In genomic region chr1:41695118-41695517, GRCh38 we compare ENCODE assay signal across 11 cellular contexts.
DNase-seq lines count a peak whose midpoint lies in the region; ATAC-seq, FAIRE-seq and TF ChIP-seq lines count a peak whose summit lies in the region.
"Had no signal": no experiment of that assay in that cellular context is flagged by ENCODE, and none has a peak within 500 bp of the region (broad histone marks: within the 10 kb centered on the region; RNA-seq: fewer than 3 reads in every experiment).

No MANE protein-coding gene starts in this region.

- peak; percentile 67 for DNase-seq in BE2C
- DNase-seq in HUDEP-2 (lab: John Stamatoyannopoulos, UW; ENCODE audit: unreplicated experiment in 76 of 76), result peak in 54 of 76 experiments; percentile 1 to 48 (median 17)
- peak; percentile 51 for DNase-seq in UCSD-AML1 (lab: John Stamatoyannopoulos, UW; ENCODE audit: unreplicated experiment)
- no peak for DNase-seq in keratinocyte (ENCODE audit: low read depth, low spot score)
- no peak for DNase-seq in T-helper 2 cell
- no peak for DNase-seq in mesendoderm
- DNase-seq in activated CD4-positive, alpha-beta T cell treated with anti-CD3 and anti-CD28 coated beads for 4 hours, result no peak
- DNase-seq: T-helper 9 cell had no signal

- H3K4me1 ChIP-seq in BE2C, result no peaks in the 10 kb centered on the region
- peaks cover 10% of the 10 kb centered on the region for H3K4me1 ChIP-seq in keratinocyte (ENCODE audit: control insufficient read depth, extremely low read depth, insufficient read depth, low read length)
- no peaks in the 10 kb centered on the region for H3K4me1 ChIP-seq in mesendoderm (ENCODE audit: control insufficient read depth, low read depth, low read length)

- no peak overlapping the region for H3K9ac ChIP-seq in keratinocyte (ENCODE audit: control insufficient read depth, extremely low read depth, insufficient read depth, low read length)
- no peak overlapping the region for H3K9ac ChIP-seq in mesendoderm (ENCODE audit: low read length)

- H2BK120ac ChIP-seq in mesendoderm (ENCODE audit: low read depth, low read length), result no peak overlapping the region

- peak; percentile 88 for FAIRE-seq in keratinocyte (lab: Jason Lieb, UNC)
- FAIRE-seq: astrocyte, H1 had no signal

- no peak overlapping the region for H2BK15ac ChIP-seq in mesendoderm (replicated peaks; ENCODE audit: low read depth)

- H3K9me3 ChIP-seq in BE2C (no peaks in the 10 kb centered on the region), keratinocyte (ENCODE audit: control insufficient read depth, low read depth, low read length) (no peaks in the 10 kb centered on the region)

- no peak for TF ChIP-seq CTCF in BE2C (IDR thresholded peaks at IDR 0.05; ENCODE audit: low read depth, low read length)
- TF ChIP-seq CTCF in keratinocyte (optimal IDR thresholded peaks at IDR 0.05 in 1 of 3, IDR thresholded peaks at IDR 0.05 in 1 of 3, conservative IDR thresholded peaks at IDR 0.05 in 1 of 3; ENCODE audit: extremely low read depth in 1 of 3, insufficient read depth in 2 of 3, low read length in 3 of 3), result no peak

- no peak overlapping the region for H2AK5ac ChIP-seq in mesendoderm (ENCODE audit: low read length)

- no peak overlapping the region for H3K56ac ChIP-seq in mesendoderm (ENCODE audit: low read length)

- H4K8ac ChIP-seq in mesendoderm (ENCODE audit: low read depth, low read length), result no peak overlapping the region

- no peak for ATAC-seq in HG02588 (IDR thresholded peaks at IDR 0.05; ENCODE audit: unreplicated experiment)

- no peak overlapping the region for H3K27ac ChIP-seq in keratinocyte (ENCODE audit: control insufficient read depth, insufficient read depth, low read length)
- no peak overlapping the region for H3K27ac ChIP-seq in mesendoderm (ENCODE audit: low read depth, low read length)

- H3K18ac ChIP-seq in mesendoderm (ENCODE audit: low read length), result no peak overlapping the region

- H3K79me2 ChIP-seq in keratinocyte (ENCODE audit: control insufficient read depth, insufficient read depth, low read length) (no peaks in the 10 kb centered on the region), mesendoderm (ENCODE audit: control insufficient read depth, insufficient read depth, low read length) (no peaks in the 10 kb centered on the region)

- H3K36me3 ChIP-seq in BE2C (no peaks in the 10 kb centered on the region), keratinocyte (ENCODE audit: control insufficient read depth in 2 of 2, extremely low read depth in 1 of 2, insufficient read depth in 2 of 2, low read length in 2 of 2) (no peaks in the 10 kb centered on the region), mesendoderm (ENCODE audit: control insufficient read depth, insufficient read depth, low read length) (no peaks in the 10 kb centered on the region)

- H3K27me3 ChIP-seq in BE2C (no peaks in the 10 kb centered on the region), keratinocyte (ENCODE audit: control insufficient read depth, extremely low read depth, insufficient read depth, low read length) (no peaks in the 10 kb centered on the region), mesendoderm (ENCODE audit: insufficient read depth, low read length, poor library complexity) (no peaks in the 10 kb centered on the region)

- H3K4me2 ChIP-seq in keratinocyte (ENCODE audit: control insufficient read depth, extremely low read depth, insufficient read depth, low read depth, low read length) (no peak overlapping the region), mesendoderm (ENCODE audit: low read length) (no peak overlapping the region)

- WGBS in mesendoderm (ENCODE audit: extremely low coverage, insufficient coverage, low lambda C conversion rate), result no CpG with 5 or more reads among the region's 2 CpGs

- no peak overlapping the region for H2BK5ac ChIP-seq in mesendoderm (ENCODE audit: low read length)

- H3K4ac ChIP-seq in mesendoderm (ENCODE audit: low read depth, low read length), result no peak overlapping the region

- peak overlapping the region; percentile 25 for H2AFZ ChIP-seq in keratinocyte (ENCODE audit: control insufficient read depth, low read length)

- dilution Hi-C loops in keratinocyte (cut with MboI; ENCODE audit: extremely low pct_ligation_motif_present, low sequenced_read_pairs), result no loop called here

- H4K5ac ChIP-seq in mesendoderm (ENCODE audit: low read length), result no peak overlapping the region

- H3K23ac ChIP-seq in mesendoderm (ENCODE audit: low read length), result no peak overlapping the region

- H4K20me1 ChIP-seq in keratinocyte (ENCODE audit: control insufficient read depth, extremely low read depth, insufficient read depth, low read length), result no peaks in the 10 kb centered on the region

- H3K79me1 ChIP-seq in mesendoderm (ENCODE audit: low read length), result no peaks in the 10 kb centered on the region

- peaks cover 2% of the 10 kb centered on the region for H3K9me1 ChIP-seq in keratinocyte (ENCODE audit: control insufficient read depth, extremely low read depth, insufficient read depth, low read length)

- H3K4me3 ChIP-seq in BE2C (ENCODE audit: low read depth, low read length), result no peak overlapping the region
- no peak overlapping the region for H3K4me3 ChIP-seq in keratinocyte (ENCODE audit: control insufficient read depth in 2 of 3, extremely low read depth in 1 of 3, insufficient read depth in 2 of 3, low read depth in 1 of 3, low read length in 3 of 3)
- H3K4me3 ChIP-seq in mesendoderm (ENCODE audit: low read length), result no peak overlapping the region

Comparison
In these comparisons a context has a peak if more than half of its experiments do, and no peak if none do; other contexts are left out.
1. DNase-seq: peak in BE2C (single experiment), HUDEP-2 (54 of 76) and UCSD-AML1 (single experiment); none in keratinocyte (single experiment), T-helper 2 cell (0 of 5), mesendoderm (single experiment) and activated CD4-positive, alpha-beta T cell treated with anti-CD3 and anti-CD28 coated beads for 4 hours (0 of 2).